Comparison of ENCODE assay signal across 1 cellular context in the genomic region with DNA sequence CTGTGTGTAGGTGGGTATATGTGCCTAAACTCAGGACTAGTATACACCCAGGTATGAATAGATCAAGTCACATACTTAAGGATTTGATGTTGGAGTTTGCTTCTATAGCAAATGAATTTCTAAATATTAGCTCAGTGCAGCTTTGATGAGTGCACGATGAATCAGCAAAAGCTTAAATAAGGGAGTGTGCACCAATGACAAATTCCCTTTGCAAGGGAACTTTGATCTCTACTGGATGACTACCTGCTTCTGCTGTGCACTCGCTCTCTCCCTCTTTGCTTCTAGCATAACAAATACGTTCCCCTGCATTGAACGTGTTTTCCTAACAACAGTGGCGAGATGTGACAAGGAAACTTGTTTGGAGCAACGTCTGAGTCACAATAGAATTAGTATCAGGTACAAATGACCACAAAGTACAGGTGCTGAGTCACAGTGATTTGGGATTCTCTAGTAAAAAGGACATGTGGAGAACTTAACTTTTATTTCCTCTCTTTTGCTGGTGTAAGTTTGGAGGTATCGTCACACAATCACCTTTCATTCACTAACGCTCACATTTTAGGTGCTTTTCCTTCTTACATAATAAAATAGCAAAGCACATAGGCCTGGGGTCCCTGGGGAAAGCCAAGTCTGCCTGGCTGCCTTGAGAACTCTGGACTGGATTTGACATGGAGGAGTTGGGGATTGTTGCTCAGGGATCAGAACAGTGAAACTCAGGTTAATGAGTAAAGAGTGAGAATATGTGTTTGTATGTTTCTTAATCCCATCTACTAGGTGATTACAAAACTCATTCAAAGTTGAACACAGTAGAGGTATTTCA.
TF ChIP-seq lines count a peak whose summit lies in the region.

No MANE protein-coding gene starts in this region.

TF ChIP-seq in HepG2, 621 proteins besides CTCF, POLR2A, EP300 and RAD21 (continued from another document and continues in another):
- TF ChIP-seq ZNF512B (CRISPR knock-in tag; IDR thresholded peaks at IDR 0.05; ENCODE audit: borderline replicate concordance): peak; percentile 63; the same call in 1 of the 2 replicates
- 0 out of 2 replicates have a peak, but pooled peaks have one; percentile 15 for TF ChIP-seq HHEX (CRISPR knock-in tag; IDR thresholded peaks at IDR 0.05)
- no peak for TF ChIP-seq ZNF563 (CRISPR knock-in tag; IDR thresholded peaks at IDR 0.05)
- peak; percentile 95 to 99 for TF ChIP-seq MAFK (conservative IDR thresholded peaks at IDR 0.05 in 1 of 2, IDR thresholded peaks at IDR 0.05 in 1 of 2; ENCODE audit: low read length in 2 of 2)
- peak; percentile 76 for TF ChIP-seq GATAD1 (CRISPR knock-in tag; IDR thresholded peaks at IDR 0.05)
- TF ChIP-seq ADNP (CRISPR knock-in tag; IDR thresholded peaks at IDR 0.05): no peak; the same call in 1 of the 2 replicates
- TF ChIP-seq KLF11 (CRISPR knock-in tag; IDR thresholded peaks at IDR 0.05): no peak; the same call in 1 of the 2 replicates
- no peak for TF ChIP-seq KAT2B (IDR thresholded peaks at IDR 0.05; ENCODE audit: borderline replicate concordance, low read depth, low read length)
- 0 out of 2 replicates have a peak, but pooled peaks have one; percentile 16 for TF ChIP-seq ETV5 (CRISPR knock-in tag; IDR thresholded peaks at IDR 0.05; ENCODE audit: borderline replicate concordance)
- peak; percentile 67; the same call in 1 of the 2 replicates for TF ChIP-seq PITX1 (CRISPR knock-in tag; IDR thresholded peaks at IDR 0.05)
- TF ChIP-seq, protein P1, sequence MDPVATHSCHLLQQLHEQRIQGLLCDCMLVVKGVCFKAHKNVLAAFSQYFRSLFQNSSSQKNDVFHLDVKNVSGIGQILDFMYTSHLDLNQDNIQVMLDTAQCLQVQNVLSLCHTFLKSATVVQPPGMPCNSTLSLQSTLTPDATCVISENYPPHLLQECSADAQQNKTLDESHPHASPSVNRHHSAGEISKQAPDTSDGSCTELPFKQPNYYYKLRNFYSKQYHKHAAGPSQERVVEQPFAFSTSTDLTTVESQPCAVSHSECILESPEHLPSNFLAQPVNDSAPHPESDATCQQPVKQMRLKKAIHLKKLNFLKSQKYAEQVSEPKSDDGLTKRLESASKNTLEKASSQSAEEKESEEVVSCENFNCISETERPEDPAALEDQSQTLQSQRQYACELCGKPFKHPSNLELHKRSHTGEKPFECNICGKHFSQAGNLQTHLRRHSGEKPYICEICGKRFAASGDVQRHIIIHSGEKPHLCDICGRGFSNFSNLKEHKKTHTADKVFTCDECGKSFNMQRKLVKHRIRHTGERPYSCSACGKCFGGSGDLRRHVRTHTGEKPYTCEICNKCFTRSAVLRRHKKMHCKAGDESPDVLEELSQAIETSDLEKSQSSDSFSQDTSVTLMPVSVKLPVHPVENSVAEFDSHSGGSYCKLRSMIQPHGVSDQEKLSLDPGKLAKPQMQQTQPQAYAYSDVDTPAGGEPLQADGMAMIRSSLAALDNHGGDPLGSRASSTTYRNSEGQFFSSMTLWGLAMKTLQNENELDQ (CRISPR knock-in tag; IDR thresholded peaks at IDR 0.05; ENCODE audit: borderline replicate concordance): no peak
- TF ChIP-seq, protein P2, sequence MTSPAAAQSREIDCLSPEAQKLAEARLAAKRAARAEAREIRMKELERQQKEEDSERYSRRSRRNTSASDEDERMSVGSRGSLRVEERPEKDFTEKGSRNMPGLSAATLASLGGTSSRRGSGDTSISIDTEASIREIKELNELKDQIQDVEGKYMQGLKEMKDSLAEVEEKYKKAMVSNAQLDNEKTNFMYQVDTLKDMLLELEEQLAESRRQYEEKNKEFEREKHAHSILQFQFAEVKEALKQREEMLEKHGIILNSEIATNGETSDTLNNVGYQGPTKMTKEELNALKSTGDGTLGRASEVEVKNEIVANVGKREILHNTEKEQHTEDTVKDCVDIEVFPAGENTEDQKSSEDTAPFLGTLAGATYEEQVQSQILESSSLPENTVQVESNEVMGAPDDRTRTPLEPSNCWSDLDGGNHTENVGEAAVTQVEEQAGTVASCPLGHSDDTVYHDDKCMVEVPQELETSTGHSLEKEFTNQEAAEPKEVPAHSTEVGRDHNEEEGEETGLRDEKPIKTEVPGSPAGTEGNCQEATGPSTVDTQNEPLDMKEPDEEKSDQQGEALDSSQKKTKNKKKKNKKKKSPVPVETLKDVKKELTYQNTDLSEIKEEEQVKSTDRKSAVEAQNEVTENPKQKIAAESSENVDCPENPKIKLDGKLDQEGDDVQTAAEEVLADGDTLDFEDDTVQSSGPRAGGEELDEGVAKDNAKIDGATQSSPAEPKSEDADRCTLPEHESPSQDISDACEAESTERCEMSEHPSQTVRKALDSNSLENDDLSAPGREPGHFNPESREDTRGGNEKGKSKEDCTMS (CRISPR knock-in tag; conservative IDR thresholded peaks at IDR 0.05): no peak
- no peak for TF ChIP-seq MYC (CRISPR knock-in tag; IDR thresholded peaks at IDR 0.05; ENCODE audit: borderline replicate concordance)
- no peak for TF ChIP-seq ZNF232 (CRISPR knock-in tag; IDR thresholded peaks at IDR 0.05; ENCODE audit: borderline replicate concordance)
- no peak for TF ChIP-seq HNRNPK (IDR thresholded peaks at IDR 0.05; ENCODE audit: low read depth, low read length, poor library complexity, severe bottlenecking)
- peak; percentile 77; the same call in 1 of the 2 replicates for TF ChIP-seq NAIF1 (CRISPR knock-in tag; IDR thresholded peaks at IDR 0.05; ENCODE audit: borderline replicate concordance)
- TF ChIP-seq ZSCAN29 (CRISPR knock-in tag; conservative IDR thresholded peaks at IDR 0.05): peak; percentile 77; the same call in 1 of the 2 replicates
- TF ChIP-seq ATF3 (CRISPR knock-in tag; IDR thresholded peaks at IDR 0.05): peak; percentile 90
- no peak for TF ChIP-seq NR1H2 (CRISPR knock-in tag; IDR thresholded peaks at IDR 0.05; ENCODE audit: borderline replicate concordance, low read depth)
- TF ChIP-seq MAF1 (CRISPR knock-in tag; IDR thresholded peaks at IDR 0.05; ENCODE audit: borderline replicate concordance): no peak
- TF ChIP-seq ZSCAN20 (CRISPR knock-in tag; IDR thresholded peaks at IDR 0.05; ENCODE audit: borderline replicate concordance): no peak
- no peak; the same call in 1 of the 2 replicates for TF ChIP-seq BRCA1 (CRISPR knock-in tag; IDR thresholded peaks at IDR 0.05)
- TF ChIP-seq ZNF557 (CRISPR knock-in tag; IDR thresholded peaks at IDR 0.05): 0 out of 2 replicates have a peak, but pooled peaks have one; percentile 24
- TF ChIP-seq TAF15 (IDR thresholded peaks at IDR 0.05; ENCODE audit: low read depth, low read length, poor library complexity, severe bottlenecking): no peak
- peak; percentile 85; the same call in 1 of the 2 replicates for TF ChIP-seq JUND (CRISPR knock-in tag; IDR thresholded peaks at IDR 0.05)
- TF ChIP-seq, protein P3, sequence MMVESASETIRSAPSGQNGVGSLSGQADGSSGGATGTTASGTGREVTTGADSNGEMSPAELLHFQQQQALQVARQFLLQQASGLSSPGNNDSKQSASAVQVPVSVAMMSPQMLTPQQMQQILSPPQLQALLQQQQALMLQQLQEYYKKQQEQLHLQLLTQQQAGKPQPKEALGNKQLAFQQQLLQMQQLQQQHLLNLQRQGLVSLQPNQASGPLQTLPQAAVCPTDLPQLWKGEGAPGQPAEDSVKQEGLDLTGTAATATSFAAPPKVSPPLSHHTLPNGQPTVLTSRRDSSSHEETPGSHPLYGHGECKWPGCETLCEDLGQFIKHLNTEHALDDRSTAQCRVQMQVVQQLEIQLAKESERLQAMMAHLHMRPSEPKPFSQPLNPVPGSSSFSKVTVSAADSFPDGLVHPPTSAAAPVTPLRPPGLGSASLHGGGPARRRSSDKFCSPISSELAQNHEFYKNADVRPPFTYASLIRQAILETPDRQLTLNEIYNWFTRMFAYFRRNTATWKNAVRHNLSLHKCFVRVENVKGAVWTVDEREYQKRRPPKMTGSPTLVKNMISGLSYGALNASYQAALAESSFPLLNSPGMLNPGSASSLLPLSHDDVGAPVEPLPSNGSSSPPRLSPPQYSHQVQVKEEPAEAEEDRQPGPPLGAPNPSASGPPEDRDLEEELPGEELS (CRISPR knock-in tag; IDR thresholded peaks at IDR 0.05): peak; percentile 95
- TF ChIP-seq ZNF605 (CRISPR knock-in tag; IDR thresholded peaks at IDR 0.05): peak; percentile 78
- TF ChIP-seq ERF (CRISPR knock-in tag; IDR thresholded peaks at IDR 0.05): peak; percentile 66
- peak; percentile 94; the same call in 1 of the 2 replicates for TF ChIP-seq ZSCAN9 (CRISPR knock-in tag; IDR thresholded peaks at IDR 0.05; ENCODE audit: borderline replicate concordance)
- TF ChIP-seq ZNF746 (CRISPR knock-in tag; IDR thresholded peaks at IDR 0.05): no peak; the same call in 1 of the 2 replicates
- TF ChIP-seq, protein P4, sequence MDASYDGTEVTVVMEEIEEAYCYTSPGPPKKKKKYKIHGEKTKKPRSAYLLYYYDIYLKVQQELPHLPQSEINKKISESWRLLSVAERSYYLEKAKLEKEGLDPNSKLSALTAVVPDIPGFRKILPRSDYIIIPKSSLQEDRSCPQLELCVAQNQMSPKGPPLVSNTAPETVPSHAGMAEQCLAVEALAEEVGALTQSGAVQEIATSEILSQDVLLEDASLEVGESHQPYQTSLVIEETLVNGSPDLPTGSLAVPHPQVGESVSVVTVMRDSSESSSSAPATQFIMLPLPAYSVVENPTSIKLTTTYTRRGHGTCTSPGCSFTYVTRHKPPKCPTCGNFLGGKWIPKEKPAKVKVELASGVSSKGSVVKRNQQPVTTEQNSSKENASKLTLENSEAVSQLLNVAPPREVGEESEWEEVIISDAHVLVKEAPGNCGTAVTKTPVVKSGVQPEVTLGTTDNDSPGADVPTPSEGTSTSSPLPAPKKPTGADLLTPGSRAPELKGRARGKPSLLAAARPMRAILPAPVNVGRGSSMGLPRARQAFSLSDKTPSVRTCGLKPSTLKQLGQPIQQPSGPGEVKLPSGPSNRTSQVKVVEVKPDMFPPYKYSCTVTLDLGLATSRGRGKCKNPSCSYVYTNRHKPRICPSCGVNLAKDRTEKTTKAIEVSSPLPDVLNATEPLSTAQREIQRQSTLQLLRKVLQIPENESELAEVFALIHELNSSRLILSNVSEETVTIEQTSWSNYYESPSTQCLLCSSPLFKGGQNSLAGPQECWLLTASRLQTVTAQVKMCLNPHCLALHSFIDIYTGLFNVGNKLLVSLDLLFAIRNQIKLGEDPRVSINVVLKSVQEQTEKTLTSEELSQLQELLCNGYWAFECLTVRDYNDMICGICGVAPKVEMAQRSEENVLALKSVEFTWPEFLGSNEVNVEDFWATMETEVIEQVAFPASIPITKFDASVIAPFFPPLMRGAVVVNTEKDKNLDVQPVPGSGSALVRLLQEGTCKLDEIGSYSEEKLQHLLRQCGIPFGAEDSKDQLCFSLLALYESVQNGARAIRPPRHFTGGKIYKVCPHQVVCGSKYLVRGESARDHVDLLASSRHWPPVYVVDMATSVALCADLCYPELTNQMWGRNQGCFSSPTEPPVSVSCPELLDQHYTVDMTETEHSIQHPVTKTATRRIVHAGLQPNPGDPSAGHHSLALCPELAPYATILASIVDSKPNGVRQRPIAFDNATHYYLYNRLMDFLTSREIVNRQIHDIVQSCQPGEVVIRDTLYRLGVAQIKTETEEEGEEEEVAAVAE (CRISPR knock-in tag; IDR thresholded peaks at IDR 0.05; ENCODE audit: borderline replicate concordance): peak; percentile 93; the same call in 1 of the 2 replicates
- TF ChIP-seq KDM5A (IDR thresholded peaks at IDR 0.05; ENCODE audit: borderline replicate concordance, low read length): 0 out of 2 replicates have a peak, but pooled peaks have one; percentile 24
- TF ChIP-seq ATF7-NPFF (CRISPR knock-in tag; IDR thresholded peaks at IDR 0.05; ENCODE audit: low read depth): no peak
- no peak for TF ChIP-seq AGO2 (optimal IDR thresholded peaks at IDR 0.05; ENCODE audit: low read depth, low read length)
- TF ChIP-seq TP53 (CRISPR knock-in tag; conservative IDR thresholded peaks at IDR 0.05): no peak
- no peak for TF ChIP-seq AGO1 (IDR thresholded peaks at IDR 0.05; ENCODE audit: low read depth, low read length, poor library complexity, severe bottlenecking)
- peak; percentile 97 for TF ChIP-seq HNF4G (IDR thresholded peaks at IDR 0.05; ENCODE audit: borderline replicate concordance, low read depth, low read length)
- peak; percentile 91 for TF ChIP-seq HNF4G (CRISPR knock-in tag; IDR thresholded peaks at IDR 0.05; ENCODE audit: borderline replicate concordance, low read depth)
- no peak for TF ChIP-seq FOXM1 (CRISPR knock-in tag; IDR thresholded peaks at IDR 0.05)
